Comparison of ENCODE assay signal across 1 cellular context in the genomic region with DNA sequence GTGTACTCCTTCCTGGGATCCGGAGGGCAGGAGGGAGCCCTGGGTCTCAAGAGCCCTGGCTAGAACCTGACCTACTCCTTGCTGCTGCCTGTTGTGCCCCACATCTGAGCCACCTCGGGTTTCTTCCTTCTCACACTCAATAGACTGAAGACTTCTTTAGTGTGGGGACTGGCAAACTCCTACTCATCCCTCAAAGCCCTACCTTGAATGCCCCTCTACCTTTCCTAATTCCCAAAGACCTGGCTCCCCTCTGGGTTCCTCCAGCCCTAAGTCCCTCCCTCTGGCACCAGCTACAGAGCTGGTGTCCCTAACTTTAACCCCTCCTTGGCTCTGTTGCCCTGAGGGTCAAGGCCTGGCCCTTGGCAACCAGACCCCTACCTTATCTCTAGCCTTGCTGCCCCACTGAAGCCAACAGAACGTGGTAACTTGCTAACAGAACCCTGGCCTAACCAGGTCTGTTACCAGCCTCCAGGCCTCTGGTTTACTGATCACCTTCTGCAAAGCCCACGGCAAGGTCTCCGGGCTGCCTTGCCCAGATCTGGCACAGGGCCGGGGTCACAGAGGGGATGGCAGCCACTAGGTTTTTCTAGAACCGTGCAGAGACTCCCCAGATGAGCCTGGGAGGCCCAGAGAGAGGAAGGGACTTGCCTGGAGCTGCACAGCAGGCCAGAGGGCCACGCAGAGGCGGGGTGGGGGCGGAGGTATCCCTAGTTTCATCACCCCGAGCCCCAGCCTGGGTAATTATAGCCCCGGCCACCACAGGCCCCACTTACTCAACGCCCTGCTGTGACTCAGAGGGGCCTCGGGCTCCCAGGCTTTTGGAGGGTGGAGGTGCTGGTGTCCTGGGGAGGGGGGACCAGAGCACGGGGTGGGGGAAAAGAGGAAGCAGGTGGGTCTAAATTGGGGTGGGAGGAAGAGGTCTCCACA.
TF ChIP-seq lines count a peak whose summit lies in the region.

No MANE protein-coding gene starts in this region.

TF ChIP-seq in HCT116, 20 proteins besides CTCF, POLR2A, EP300 and RAD21 (continued from another document):
- TF ChIP-seq, protein P1, sequence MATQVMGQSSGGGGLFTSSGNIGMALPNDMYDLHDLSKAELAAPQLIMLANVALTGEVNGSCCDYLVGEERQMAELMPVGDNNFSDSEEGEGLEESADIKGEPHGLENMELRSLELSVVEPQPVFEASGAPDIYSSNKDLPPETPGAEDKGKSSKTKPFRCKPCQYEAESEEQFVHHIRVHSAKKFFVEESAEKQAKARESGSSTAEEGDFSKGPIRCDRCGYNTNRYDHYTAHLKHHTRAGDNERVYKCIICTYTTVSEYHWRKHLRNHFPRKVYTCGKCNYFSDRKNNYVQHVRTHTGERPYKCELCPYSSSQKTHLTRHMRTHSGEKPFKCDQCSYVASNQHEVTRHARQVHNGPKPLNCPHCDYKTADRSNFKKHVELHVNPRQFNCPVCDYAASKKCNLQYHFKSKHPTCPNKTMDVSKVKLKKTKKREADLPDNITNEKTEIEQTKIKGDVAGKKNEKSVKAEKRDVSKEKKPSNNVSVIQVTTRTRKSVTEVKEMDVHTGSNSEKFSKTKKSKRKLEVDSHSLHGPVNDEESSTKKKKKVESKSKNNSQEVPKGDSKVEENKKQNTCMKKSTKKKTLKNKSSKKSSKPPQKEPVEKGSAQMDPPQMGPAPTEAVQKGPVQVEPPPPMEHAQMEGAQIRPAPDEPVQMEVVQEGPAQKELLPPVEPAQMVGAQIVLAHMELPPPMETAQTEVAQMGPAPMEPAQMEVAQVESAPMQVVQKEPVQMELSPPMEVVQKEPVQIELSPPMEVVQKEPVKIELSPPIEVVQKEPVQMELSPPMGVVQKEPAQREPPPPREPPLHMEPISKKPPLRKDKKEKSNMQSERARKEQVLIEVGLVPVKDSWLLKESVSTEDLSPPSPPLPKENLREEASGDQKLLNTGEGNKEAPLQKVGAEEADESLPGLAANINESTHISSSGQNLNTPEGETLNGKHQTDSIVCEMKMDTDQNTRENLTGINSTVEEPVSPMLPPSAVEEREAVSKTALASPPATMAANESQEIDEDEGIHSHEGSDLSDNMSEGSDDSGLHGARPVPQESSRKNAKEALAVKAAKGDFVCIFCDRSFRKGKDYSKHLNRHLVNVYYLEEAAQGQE (IDR thresholded peaks at IDR 0.05; ENCODE audit: low read depth), result no peak
- no peak for TF ChIP-seq SIN3A (IDR thresholded peaks at IDR 0.05; ENCODE audit: low read depth)
- no peak for TF ChIP-seq EGR1 (IDR thresholded peaks at IDR 0.05; ENCODE audit: low read depth)
